ENCODE assay signal across 7 cellular contexts in genomic region chr14:91154851-91155625, GRCh38. TPM values are rescaled to one million over a fixed set of nuclear protein-coding genes. Genes with fewer than 3 reads are reported as not detected.
DNase-seq lines count a peak whose midpoint lies in the region; ATAC-seq and FAIRE-seq lines count a peak whose summit lies in the region.

No MANE protein-coding gene starts in this region.

- H3K27me3 Mint-ChIP-seq in activated T-cell treated with anti-CD3 and anti-CD28 coated beads, Interleukin-2, amount 50 U/mL, for 4 hours (ENCODE audit: low read depth) = no peaks in the 10 kb centered on the region

- intact Hi-C loops in left colon (cut with DNase I, micrococcal nuclease) = no loop called here

- H3K4me1 Mint-ChIP-seq in activated T-cell treated with anti-CD3 and anti-CD28 coated beads, Interleukin-2, amount 50 U/mL, for 4 hours (ENCODE audit: low read depth) = peaks cover 10% of the 10 kb centered on the region

- H3K36me3 Mint-ChIP-seq in activated T-cell treated with anti-CD3 and anti-CD28 coated beads, Interleukin-2, amount 50 U/mL, for 4 hours (ENCODE audit: insufficient read depth) = peaks cover 19% of the 10 kb centered on the region

- H3K4me3 Mint-ChIP-seq in activated T-cell treated with anti-CD3 and anti-CD28 coated beads, Interleukin-2, amount 50 U/mL, for 4 hours = no peak overlapping the region

- no peak for FAIRE-seq in urothelium cell line (lab: Jason Lieb, UNC)

- DNase-seq in NCI-H146 treated with DMSO at 0.1 percent for 48 hours (lab: John Stamatoyannopoulos, UW; ENCODE audit: unreplicated experiment) (peak; percentile 12), left colon (peak; percentile 94 to 95), urothelium cell line (ENCODE audit: low spot score) (peak; percentile 16), RPMI8226 (no peak)
- DNase-seq in activated T-cell treated with anti-CD3 and anti-CD28 coated beads, Interleukin-2, amount 50 U/mL, for 4 hours = no peak

- peak; percentile 64 for ATAC-seq in GM21381 (IDR thresholded peaks at IDR 0.05; ENCODE audit: unreplicated experiment)
- peak; percentile 46 to 69 for ATAC-seq in activated T-cell treated with anti-CD3 and anti-CD28 coated beads, Interleukin-2, amount 50 U/mL, for 4 hours
- peak; percentile 82 for ATAC-seq in left colon
- ATAC-seq in HG03432 (IDR thresholded peaks at IDR 0.05; ENCODE audit: unreplicated experiment) = no peak

- no peaks in the 10 kb centered on the region for H3K9me3 Mint-ChIP-seq in activated T-cell treated with anti-CD3 and anti-CD28 coated beads, Interleukin-2, amount 50 U/mL, for 4 hours

RNA-seq across cellular contexts. Expression of gene DGLUCY, which starts 41.2 kb away (rescaled TPM):
- total RNA-seq in activated T-cell treated with anti-CD3 and anti-CD28 coated beads, Interleukin-2, amount 50 U/mL, for 4 hours = 10 to 100 TPM; 25.1 to 29.0 (median 26.7) TPM
- 100 to 1,000 TPM in 1 of 2 donors, 10 to 100 TPM in 1; 98.7 to 107 TPM for total RNA-seq in left colon

Comparison
In these comparisons a context has a peak if more than half of its experiments do, and no peak if none do; other contexts are left out.
1. DNase-seq: peak in NCI-H146 treated with DMSO at 0.1 percent for 48 hours (single experiment), left colon (2 of 2) and urothelium cell line (single experiment); none in activated T-cell treated with anti-CD3 and anti-CD28 coated beads, Interleukin-2, amount 50 U/mL, for 4 hours (single experiment) and RPMI8226 (single experiment).